8 cellular contexts compared by ENCODE assay signal in the genomic region with DNA sequence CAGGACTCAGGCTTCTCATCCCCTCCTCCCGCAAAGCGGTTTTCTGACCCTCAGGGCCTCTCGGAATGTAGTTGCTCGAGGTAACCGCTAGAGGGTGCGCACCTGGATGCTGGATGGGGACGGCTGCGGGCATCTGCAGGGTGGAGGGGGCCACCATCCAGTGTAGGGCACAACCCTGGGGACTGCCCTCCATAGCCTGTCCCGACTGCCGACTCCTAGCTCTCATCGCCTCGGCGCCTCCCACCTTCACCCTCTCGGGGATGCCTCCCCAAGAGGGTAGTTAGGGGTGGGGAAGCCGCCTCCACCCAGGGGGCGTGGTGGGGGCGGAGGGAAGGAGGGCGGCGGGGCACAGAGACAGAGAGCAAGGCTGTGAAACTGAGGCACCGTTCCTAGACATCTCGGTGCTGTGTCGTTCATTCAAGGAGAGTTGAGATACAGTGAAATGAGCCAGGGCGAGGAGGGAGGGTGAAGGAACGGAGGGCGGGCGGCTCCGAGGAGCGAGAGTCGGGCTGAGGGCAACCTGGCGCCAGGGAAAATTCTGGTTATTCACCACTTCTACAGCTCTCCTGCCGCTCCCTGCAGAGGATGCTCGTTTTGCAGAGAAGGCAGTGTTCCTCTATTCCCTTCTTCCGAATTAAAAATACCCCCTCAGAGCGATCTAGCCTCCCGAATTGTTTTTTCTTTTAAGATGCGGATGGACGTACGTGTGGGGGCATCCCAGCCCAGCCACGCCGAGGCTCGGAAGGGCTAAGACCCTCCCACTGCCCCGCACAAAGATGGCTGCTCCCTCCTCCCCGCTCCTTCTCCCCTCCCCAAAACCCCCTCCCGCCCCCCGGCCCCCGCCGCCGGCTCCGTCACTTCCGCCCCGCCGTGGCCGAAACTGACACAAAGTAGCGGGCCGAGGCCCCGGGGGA. TPM values are rescaled to one million over a fixed set of nuclear protein-coding genes. Genes with fewer than 3 reads are reported as not detected.
DNase-seq lines count a peak whose midpoint lies in the region; ATAC-seq and TF ChIP-seq lines count a peak whose summit lies in the region.

TSS of gene ATP8B2 (plus strand) at position 857 of the 914 bp plus-strand sequence. CDS start 2,617 bp downstream, outside the sequence.

- H3K9me3 Mint-ChIP-seq in activated naive CD8-positive, alpha-beta T cell treated with anti-CD3 and anti-CD28 coated beads, Interleukin-2, amount 10 ng/mL, durations not matched to agents 7 days and 5 days = no peaks in the 10 kb centered on the region

- POLR2A ChIA-PET in BJ (lab: Charles Lee) = no interaction called here
- POLR2A ChIA-PET in activated naive CD8-positive, alpha-beta T cell treated with anti-CD3 and anti-CD28 coated beads, Interleukin-2, amount 10 ng/mL, durations not matched to agents 7 days and 5 days (lab: Charles Lee) = interaction anchor here (1.1 to 4.9 kb wide), 4 partner anchors 11 to 52 kb away, joined by 4 to 46 read pairs (median 11); no protein-coding TSS in a partner anchor

- no peaks in the 10 kb centered on the region for H3K36me3 ChIP-seq in BJ (ENCODE audit: control insufficient read depth, insufficient read depth, low read length)
- H3K36me3 ChIP-seq in parathyroid adenoma (ENCODE audit: control insufficient read depth, insufficient read depth, low read length) = no peaks in the 10 kb centered on the region
- no peaks in the 10 kb centered on the region for H3K36me3 ChIP-seq in tibial artery

- ATAC-seq in GM21423 (IDR thresholded peaks at IDR 0.05; ENCODE audit: unreplicated experiment) (peak; percentile 42), Right ventricle myocardium superior (ENCODE audit: poor library complexity) (peak; percentile 68)
- peak; percentile 46 for ATAC-seq in activated naive CD8-positive, alpha-beta T cell treated with anti-CD3 and anti-CD28 coated beads, Interleukin-2, amount 10 ng/mL, durations not matched to agents 7 days and 5 days (ENCODE audit: low read depth)

- peak; percentile 94 for TF ChIP-seq CTCF in BJ (IDR thresholded peaks at IDR 0.05; ENCODE audit: insufficient read depth, low read depth, low read length)
- TF ChIP-seq CTCF in parathyroid adenoma (IDR thresholded peaks at IDR 0.05) = peak; percentile 84
- TF ChIP-seq CTCF in tibial artery (IDR thresholded peaks at IDR 0.05) = peak; percentile 91 to 93

- H3K27me3 ChIP-seq in BJ (ENCODE audit: control insufficient read depth, insufficient read depth, low read length) (peaks cover 6% of the 10 kb centered on the region), parathyroid adenoma (ENCODE audit: control insufficient read depth, insufficient read depth, low read length) (no peaks in the 10 kb centered on the region), tibial artery (no peaks in the 10 kb centered on the region)

- no peaks in the 10 kb centered on the region for H3K36me3 Mint-ChIP-seq in activated naive CD8-positive, alpha-beta T cell treated with anti-CD3 and anti-CD28 coated beads, Interleukin-2, amount 10 ng/mL, durations not matched to agents 7 days and 5 days

- H3K9me3 ChIP-seq in parathyroid adenoma (ENCODE audit: control insufficient read depth, low read length) = no peaks in the 10 kb centered on the region
- no peaks in the 10 kb centered on the region for H3K9me3 ChIP-seq in tibial artery

- CTCF ChIA-PET in BJ (lab: Yijun Ruan, JAX) = interaction anchor here (0.7 to 5.5 kb wide), 16 partner anchors 10 to 817 kb away, joined by 3 to 77 read pairs (median 4); no protein-coding TSS in a partner anchor

- intact Hi-C loops in Right ventricle myocardium superior (cut with DNase I) = loop anchor here (10.0 kb wide), 1 partner anchor 50 kb away; the partner anchor contains the start of gene HAX1
- intact Hi-C loops in tibial artery (cut with DNase I; ENCODE audit: low total_unique reads) = loop anchor here (5.0 to 10.0 kb wide), 2 partner anchors 82 to 230 kb away; partner anchors contain the start of genes IL6R and UBE2Q1

- peak within 1 kb of the TSS; percentile 95 for H3K4me2 ChIP-seq in parathyroid adenoma (ENCODE audit: low read length)

- peak within 1 kb of the TSS; percentile 83 for H2AFZ ChIP-seq in parathyroid adenoma

- H3K27ac ChIP-seq in parathyroid adenoma (peak within 1 kb of the TSS; percentile 53), tibial artery (peak within 1 kb of the TSS; percentile 96 to 99)

- peaks cover 12% of the 10 kb centered on the region for H3K27me3 Mint-ChIP-seq in activated naive CD8-positive, alpha-beta T cell treated with anti-CD3 and anti-CD28 coated beads, Interleukin-2, amount 10 ng/mL, durations not matched to agents 7 days and 5 days

- H3K4me3 Mint-ChIP-seq in activated naive CD8-positive, alpha-beta T cell treated with anti-CD3 and anti-CD28 coated beads, Interleukin-2, amount 10 ng/mL, durations not matched to agents 7 days and 5 days = peak within 1 kb of the TSS; percentile 97

- no peak within 1 kb of the TSS for H3K9ac ChIP-seq in parathyroid adenoma

- peaks cover 39% of the 10 kb centered on the region for H3K4me1 Mint-ChIP-seq in activated naive CD8-positive, alpha-beta T cell treated with anti-CD3 and anti-CD28 coated beads, Interleukin-2, amount 10 ng/mL, durations not matched to agents 7 days and 5 days

- H3K4me1 ChIP-seq in parathyroid adenoma (peaks cover 3% of the 10 kb centered on the region), tibial artery (peaks cover 6 to 45% (median 32%) of the 10 kb centered on the region in 4 donors)

- H3K4me3 ChIP-seq in BJ (ENCODE audit: low read depth, low read length) (peak within 1 kb of the TSS; percentile 76), parathyroid adenoma (ENCODE audit: low read depth, low read length) (peak within 1 kb of the TSS; percentile 70), tibial artery (peak within 1 kb of the TSS; percentile 72 to 90)

- DNase-seq in BJ (ENCODE audit: low read depth) (no peak), NCI-H1092 (lab: John Stamatoyannopoulos, UW) (peak; percentile 74), SW480 (ENCODE audit: low spot score) (peak; percentile 47), Right ventricle myocardium superior (peak; percentile 76), tibial artery (peak; percentile 72 to 89)
- DNase-seq in activated naive CD8-positive, alpha-beta T cell treated with anti-CD3 and anti-CD28 coated beads, Interleukin-2, amount 10 ng/mL, durations not matched to agents 7 days and 5 days = peak; percentile 80

- H3K27ac Mint-ChIP-seq in activated naive CD8-positive, alpha-beta T cell treated with anti-CD3 and anti-CD28 coated beads, Interleukin-2, amount 10 ng/mL, durations not matched to agents 7 days and 5 days = peak within 1 kb of the TSS; percentile 90

- no peaks in the 10 kb centered on the region for H3K79me2 ChIP-seq in parathyroid adenoma

RNA-seq across cellular contexts. Expression of gene ATP8B2, which starts in this region (rescaled TPM):
- 48.3 and 73.3 TPM in 2 replicates for polyA plus RNA-seq in BJ (2011; rRNA removed)
- 49.7 and 51.1 TPM in 2 replicates for polyA minus RNA-seq in BJ (2011; rRNA and poly(A)+ RNA removed)
- 10 to 100 TPM; 91.2 to 95.4 TPM for total RNA-seq in activated naive CD8-positive, alpha-beta T cell treated with anti-CD3 and anti-CD28 coated beads, Interleukin-2, amount 10 ng/mL, durations not matched to agents 7 days and 5 days
- 11.0 TPM for total RNA-seq in Right ventricle myocardium superior
